Comparison of ENCODE assay signal across 14 cellular contexts in the genomic region with DNA sequence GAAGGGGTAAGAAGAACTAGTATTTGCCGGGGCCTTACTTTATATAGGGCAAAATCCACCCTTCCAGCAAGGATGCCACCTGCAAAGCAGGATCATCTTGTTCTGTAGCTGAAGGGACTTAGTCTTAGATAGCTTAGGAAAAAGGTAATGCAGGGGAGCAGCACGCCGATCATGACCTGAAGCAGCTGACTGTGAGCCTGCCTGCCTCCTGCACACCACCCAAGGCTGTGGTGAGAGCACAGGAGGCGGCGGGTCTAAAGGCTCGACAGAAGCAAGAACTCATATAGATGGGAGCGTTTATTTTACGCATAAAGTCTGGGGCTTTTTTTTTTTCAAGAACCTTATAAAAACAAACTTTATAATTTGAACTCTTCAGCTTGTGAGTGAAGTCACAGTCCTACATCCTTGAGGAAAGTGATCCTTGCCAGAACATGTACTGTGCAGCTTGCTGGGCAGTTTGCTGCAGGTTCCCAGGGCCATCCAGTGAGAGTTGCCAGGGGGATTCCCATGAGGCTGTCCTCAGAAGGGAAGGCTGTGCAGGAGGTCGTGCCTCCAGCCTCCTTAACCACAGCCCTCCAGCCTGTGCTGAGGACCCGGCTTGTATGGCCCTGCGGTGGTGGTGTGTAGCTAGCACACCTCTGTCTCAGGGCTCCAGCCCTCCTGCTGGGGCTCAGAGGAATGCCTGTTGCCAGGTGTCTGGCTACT.
DNase-seq lines count a peak whose midpoint lies in the region; ATAC-seq and TF ChIP-seq lines count a peak whose summit lies in the region.
"Had no signal": no experiment of that assay in that cellular context is flagged by ENCODE, and none has a peak within 500 bp of the region (broad histone marks: within the 10 kb centered on the region; RNA-seq: fewer than 3 reads in every experiment).

No MANE protein-coding gene starts in this region.

- intact Hi-C loops in right cardiac atrium (cut with DNase I), result loop anchor here in 1 of 4 donors (5.0 kb wide), 1 partner anchor 92 kb away; a partner anchor contains a TSS
- intact Hi-C loops in cardiac septum (cut with DNase I), result loop anchor here (5.0 kb wide), 1 partner anchor 92 kb away; a partner anchor contains a TSS
- intact Hi-C loops in dorsolateral prefrontal cortex (cut with DNase I), result no loop called here

- no peak overlapping the region for H3K14ac ChIP-seq in neuronal stem cell (ENCODE audit: low read length)

- no peak overlapping the region for H4K91ac ChIP-seq in neuronal stem cell (ENCODE audit: low read depth, low read length, poor library complexity)

- peaks cover 2 to 37% of the 10 kb centered on the region in 2 donors for H3K36me3 ChIP-seq in neuronal stem cell (replicated peaks in 1 of 2; ENCODE audit: control insufficient read depth in 2 of 2, insufficient read depth in 2 of 2, low read length in 2 of 2)
- H3K36me3 ChIP-seq: MG63 had no signal

- H3K27me3 ChIP-seq in right cardiac atrium (ENCODE audit: control insufficient read depth, insufficient read depth) (no peaks in the 10 kb centered on the region), dorsolateral prefrontal cortex (no peaks in the 10 kb centered on the region), neuronal stem cell (ENCODE audit: control insufficient read depth in 3 of 3, insufficient read depth in 3 of 3, low read depth in 1 of 3, low read length in 3 of 3) (no peaks in the 10 kb centered on the region)
- H3K27me3 ChIP-seq: MG63 had no signal

- H3K27ac ChIP-seq in right cardiac atrium (ENCODE audit: low read length) (peak overlapping the region; percentile 32), dorsolateral prefrontal cortex (peak overlapping the region in 58 of 59 donors; percentile 75 to 98 (median 94)), neuronal stem cell (replicated peaks; ENCODE audit: low read length) (no peak overlapping the region)

- no peak overlapping the region for H3K4me2 ChIP-seq in neuronal stem cell (ENCODE audit: insufficient read depth, low read length, poor library complexity, severe bottlenecking)

- H2BK5ac ChIP-seq in neuronal stem cell (ENCODE audit: low read length), result no peak overlapping the region

- H3K4me3 ChIP-seq in right cardiac atrium (ENCODE audit: low read length), result no peak overlapping the region
- no peak overlapping the region for H3K4me3 ChIP-seq in dorsolateral prefrontal cortex
- H3K4me3 ChIP-seq in neuronal stem cell (ENCODE audit: low read length in 2 of 2), result no peak overlapping the region
- H3K4me3 ChIP-seq: MG63 had no signal

- H3K4ac ChIP-seq in neuronal stem cell (ENCODE audit: low read length), result no peak overlapping the region

- DNase-seq in right cardiac atrium (no peak), cardiac septum (ENCODE audit: low spot score) (no peak), dorsolateral prefrontal cortex (no peak), neuronal stem cell (ENCODE audit: low spot score) (no peak), DMS53 treated with DMSO at 0.1 percent for 48 hours (lab: John Stamatoyannopoulos, UW; ENCODE audit: unreplicated experiment) (no peak), dedifferentiated amniotic fluid mesenchymal stem cell (ENCODE audit: extremely low spot score) (no peak), UCSD-AML1 (lab: John Stamatoyannopoulos, UW; ENCODE audit: unreplicated experiment) (no peak)
- DNase-seq: activated T-cell treated with anti-CD3 and anti-CD28 coated beads, Interleukin-2, amount 50 U/mL, for 72 hours; H9; kidney; MG63; stimulated activated CD4-positive, alpha-beta T cell treated with anti-CD3 and anti-CD28 coated beads, Interleukin-1b, Interleukin-23, amount 100 ng/mL, for 48 hours had no signal

- no peak overlapping the region for H2BK15ac ChIP-seq in neuronal stem cell (ENCODE audit: low read length)

- H3K9ac ChIP-seq in neuronal stem cell (ENCODE audit: low read depth, low read length, poor library complexity), result no peak overlapping the region

- ATAC-seq in right cardiac atrium, result no peak
- no peak for ATAC-seq in HG03520 (IDR thresholded peaks at IDR 0.05; ENCODE audit: unreplicated experiment)
- ATAC-seq: activated CD4-positive, CD25-positive, alpha-beta regulatory T cell treated with anti-CD3 and anti-CD28 coated beads, Interleukin-2, amount 50 U/mL, for 24 hours; activated T-cell treated with anti-CD3 and anti-CD28 coated beads, Interleukin-2, amount 50 U/mL, for 72 hours had no signal

- no peak overlapping the region for H2BK120ac ChIP-seq in neuronal stem cell (ENCODE audit: low read depth, low read length)

- no peaks in the 10 kb centered on the region for H3K79me1 ChIP-seq in neuronal stem cell (ENCODE audit: low read depth, low read length)

- 86% methylated on average over 11 of the region's 11 CpGs for WGBS in right cardiac atrium
- WGBS in neuronal stem cell (ENCODE audit: extremely low coverage in 2 of 2, insufficient read length in 2 of 2, insufficient replicate concordance in 1 of 2), 2 donors, result no CpG with 5 or more reads among the region's 11 CpGs

- H3K9me3 ChIP-seq in right cardiac atrium (ENCODE audit: control insufficient read depth, low read length), result no peaks in the 10 kb centered on the region
- H3K9me3 ChIP-seq in neuronal stem cell (replicated peaks in 1 of 2; ENCODE audit: control insufficient read depth in 2 of 2, insufficient read depth in 1 of 2, low read depth in 1 of 2, low read length in 2 of 2), result peaks cover 0 to 8% of the 10 kb centered on the region in 2 donors
- H3K9me3 ChIP-seq: MG63 had no signal

- H3K4me1 ChIP-seq in right cardiac atrium (ENCODE audit: control insufficient read depth, insufficient read depth, low read length), result peaks cover 20% of the 10 kb centered on the region
- peaks cover 5 to 6% of the 10 kb centered on the region in 2 donors for H3K4me1 ChIP-seq in neuronal stem cell (ENCODE audit: control insufficient read depth in 2 of 2, insufficient read depth in 1 of 2, low read depth in 1 of 2, low read length in 2 of 2)

- no peak overlapping the region for H4K8ac ChIP-seq in neuronal stem cell (ENCODE audit: low read depth, low read length)

- no peak overlapping the region for H2AK5ac ChIP-seq in neuronal stem cell (ENCODE audit: low read depth, low read length)

- no peak overlapping the region for H2AFZ ChIP-seq in neuronal stem cell (ENCODE audit: low read length)

- H3K23ac ChIP-seq in neuronal stem cell (ENCODE audit: low read depth, low read length, poor library complexity), result no peak overlapping the region

- no peak for TF ChIP-seq CTCF in dorsolateral prefrontal cortex (IDR thresholded peaks at IDR 0.05 in 54 of 56, conservative IDR thresholded peaks at IDR 0.05 in 2 of 56; ENCODE audit: low read depth in 1 of 56, partially characterized antibody in 56 of 56)

- H3K18ac ChIP-seq in neuronal stem cell (ENCODE audit: low read length), result peak overlapping the region; percentile 59

- no peak overlapping the region for H2BK12ac ChIP-seq in neuronal stem cell (ENCODE audit: low read length)
